1 cellular context compared by ENCODE assay signal in genomic region chr18:52060612-52061259, GRCh38.
TF ChIP-seq lines count a peak whose summit lies in the region.

No MANE protein-coding gene starts in this region.

TF ChIP-seq in GM23338, 12 proteins besides CTCF, POLR2A, EP300 and RAD21 (continued from another document):
- TF ChIP-seq, protein P1, sequence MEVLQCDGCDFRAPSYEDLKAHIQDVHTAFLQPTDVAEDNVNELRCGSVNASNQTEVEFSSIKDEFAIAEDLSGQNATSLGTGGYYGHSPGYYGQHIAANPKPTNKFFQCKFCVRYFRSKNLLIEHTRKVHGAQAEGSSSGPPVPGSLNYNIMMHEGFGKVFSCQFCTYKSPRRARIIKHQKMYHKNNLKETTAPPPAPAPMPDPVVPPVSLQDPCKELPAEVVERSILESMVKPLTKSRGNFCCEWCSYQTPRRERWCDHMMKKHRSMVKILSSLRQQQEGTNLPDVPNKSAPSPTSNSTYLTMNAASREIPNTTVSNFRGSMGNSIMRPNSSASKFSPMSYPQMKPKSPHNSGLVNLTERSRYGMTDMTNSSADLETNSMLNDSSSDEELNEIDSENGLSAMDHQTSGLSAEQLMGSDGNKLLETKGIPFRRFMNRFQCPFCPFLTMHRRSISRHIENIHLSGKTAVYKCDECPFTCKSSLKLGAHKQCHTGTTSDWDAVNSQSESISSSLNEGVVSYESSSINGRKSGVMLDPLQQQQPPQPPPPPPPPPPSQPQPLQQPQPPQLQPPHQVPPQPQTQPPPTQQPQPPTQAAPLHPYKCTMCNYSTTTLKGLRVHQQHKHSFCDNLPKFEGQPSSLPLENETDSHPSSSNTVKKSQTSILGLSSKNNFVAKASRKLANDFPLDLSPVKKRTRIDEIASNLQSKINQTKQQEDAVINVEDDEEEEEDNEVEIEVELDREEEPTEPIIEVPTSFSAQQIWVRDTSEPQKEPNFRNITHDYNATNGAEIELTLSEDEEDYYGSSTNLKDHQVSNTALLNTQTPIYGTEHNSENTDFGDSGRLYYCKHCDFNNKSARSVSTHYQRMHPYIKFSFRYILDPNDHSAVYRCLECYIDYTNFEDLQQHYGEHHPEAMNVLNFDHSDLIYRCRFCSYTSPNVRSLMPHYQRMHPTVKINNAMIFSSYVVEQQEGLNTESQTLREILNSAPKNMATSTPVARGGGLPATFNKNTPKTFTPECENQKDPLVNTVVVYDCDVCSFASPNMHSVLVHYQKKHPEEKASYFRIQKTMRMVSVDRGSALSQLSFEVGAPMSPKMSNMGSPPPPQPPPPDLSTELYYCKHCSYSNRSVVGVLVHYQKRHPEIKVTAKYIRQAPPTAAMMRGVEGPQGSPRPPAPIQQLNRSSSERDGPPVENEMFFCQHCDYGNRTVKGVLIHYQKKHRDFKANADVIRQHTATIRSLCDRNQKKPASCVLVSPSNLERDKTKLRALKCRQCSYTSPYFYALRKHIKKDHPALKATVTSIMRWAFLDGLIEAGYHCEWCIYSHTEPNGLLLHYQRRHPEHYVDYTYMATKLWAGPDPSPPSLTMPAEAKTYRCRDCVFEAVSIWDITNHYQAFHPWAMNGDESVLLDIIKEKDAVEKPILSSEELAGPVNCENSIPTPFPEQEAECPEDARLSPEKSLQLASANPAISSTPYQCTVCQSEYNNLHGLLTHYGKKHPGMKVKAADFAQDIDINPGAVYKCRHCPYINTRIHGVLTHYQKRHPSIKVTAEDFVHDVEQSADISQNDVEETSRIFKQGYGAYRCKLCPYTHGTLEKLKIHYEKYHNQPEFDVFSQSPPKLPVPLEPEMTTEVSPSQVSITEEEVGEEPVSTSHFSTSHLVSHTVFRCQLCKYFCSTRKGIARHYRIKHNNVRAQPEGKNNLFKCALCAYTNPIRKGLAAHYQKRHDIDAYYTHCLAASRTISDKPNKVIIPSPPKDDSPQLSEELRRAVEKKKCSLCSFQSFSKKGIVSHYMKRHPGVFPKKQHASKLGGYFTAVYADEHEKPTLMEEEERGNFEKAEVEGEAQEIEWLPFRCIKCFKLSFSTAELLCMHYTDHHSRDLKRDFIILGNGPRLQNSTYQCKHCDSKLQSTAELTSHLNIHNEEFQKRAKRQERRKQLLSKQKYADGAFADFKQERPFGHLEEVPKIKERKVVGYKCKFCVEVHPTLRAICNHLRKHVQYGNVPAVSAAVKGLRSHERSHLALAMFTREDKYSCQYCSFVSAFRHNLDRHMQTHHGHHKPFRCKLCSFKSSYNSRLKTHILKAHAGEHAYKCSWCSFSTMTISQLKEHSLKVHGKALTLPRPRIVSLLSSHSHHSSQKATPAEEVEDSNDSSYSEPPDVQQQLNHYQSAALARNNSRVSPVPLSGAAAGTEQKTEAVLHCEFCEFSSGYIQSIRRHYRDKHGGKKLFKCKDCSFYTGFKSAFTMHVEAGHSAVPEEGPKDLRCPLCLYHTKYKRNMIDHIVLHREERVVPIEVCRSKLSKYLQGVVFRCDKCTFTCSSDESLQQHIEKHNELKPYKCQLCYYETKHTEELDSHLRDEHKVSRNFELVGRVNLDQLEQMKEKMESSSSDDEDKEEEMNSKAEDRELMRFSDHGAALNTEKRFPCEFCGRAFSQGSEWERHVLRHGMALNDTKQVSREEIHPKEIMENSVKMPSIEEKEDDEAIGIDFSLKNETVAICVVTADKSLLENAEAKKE (CRISPR knock-in tag; IDR thresholded peaks at IDR 0.05) = no peak
- TF ChIP-seq POLR2AphosphoS5 (IDR thresholded peaks at IDR 0.05; ENCODE audit: low read depth) (no peak), NANOG (IDR thresholded peaks at IDR 0.05; ENCODE audit: borderline replicate concordance) (no peak; the same call in 1 of the 2 replicates), ETS1 (IDR thresholded peaks at IDR 0.05) (no peak), ZNF331 (CRISPR knock-in tag; IDR thresholded peaks at IDR 0.05; ENCODE audit: low read depth) (no peak), CREB1 (CRISPR knock-in tag; IDR thresholded peaks at IDR 0.05; ENCODE audit: low read depth) (no peak), ZNF114 (CRISPR knock-in tag; IDR thresholded peaks at IDR 0.05) (no peak)
- TF ChIP-seq, protein P2, sequence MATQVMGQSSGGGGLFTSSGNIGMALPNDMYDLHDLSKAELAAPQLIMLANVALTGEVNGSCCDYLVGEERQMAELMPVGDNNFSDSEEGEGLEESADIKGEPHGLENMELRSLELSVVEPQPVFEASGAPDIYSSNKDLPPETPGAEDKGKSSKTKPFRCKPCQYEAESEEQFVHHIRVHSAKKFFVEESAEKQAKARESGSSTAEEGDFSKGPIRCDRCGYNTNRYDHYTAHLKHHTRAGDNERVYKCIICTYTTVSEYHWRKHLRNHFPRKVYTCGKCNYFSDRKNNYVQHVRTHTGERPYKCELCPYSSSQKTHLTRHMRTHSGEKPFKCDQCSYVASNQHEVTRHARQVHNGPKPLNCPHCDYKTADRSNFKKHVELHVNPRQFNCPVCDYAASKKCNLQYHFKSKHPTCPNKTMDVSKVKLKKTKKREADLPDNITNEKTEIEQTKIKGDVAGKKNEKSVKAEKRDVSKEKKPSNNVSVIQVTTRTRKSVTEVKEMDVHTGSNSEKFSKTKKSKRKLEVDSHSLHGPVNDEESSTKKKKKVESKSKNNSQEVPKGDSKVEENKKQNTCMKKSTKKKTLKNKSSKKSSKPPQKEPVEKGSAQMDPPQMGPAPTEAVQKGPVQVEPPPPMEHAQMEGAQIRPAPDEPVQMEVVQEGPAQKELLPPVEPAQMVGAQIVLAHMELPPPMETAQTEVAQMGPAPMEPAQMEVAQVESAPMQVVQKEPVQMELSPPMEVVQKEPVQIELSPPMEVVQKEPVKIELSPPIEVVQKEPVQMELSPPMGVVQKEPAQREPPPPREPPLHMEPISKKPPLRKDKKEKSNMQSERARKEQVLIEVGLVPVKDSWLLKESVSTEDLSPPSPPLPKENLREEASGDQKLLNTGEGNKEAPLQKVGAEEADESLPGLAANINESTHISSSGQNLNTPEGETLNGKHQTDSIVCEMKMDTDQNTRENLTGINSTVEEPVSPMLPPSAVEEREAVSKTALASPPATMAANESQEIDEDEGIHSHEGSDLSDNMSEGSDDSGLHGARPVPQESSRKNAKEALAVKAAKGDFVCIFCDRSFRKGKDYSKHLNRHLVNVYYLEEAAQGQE (IDR thresholded peaks at IDR 0.05; ENCODE audit: unreplicated experiment) = no peak
TF ChIP-seq in GM23338: peak in this region for 0.
